In the genomic region with DNA sequence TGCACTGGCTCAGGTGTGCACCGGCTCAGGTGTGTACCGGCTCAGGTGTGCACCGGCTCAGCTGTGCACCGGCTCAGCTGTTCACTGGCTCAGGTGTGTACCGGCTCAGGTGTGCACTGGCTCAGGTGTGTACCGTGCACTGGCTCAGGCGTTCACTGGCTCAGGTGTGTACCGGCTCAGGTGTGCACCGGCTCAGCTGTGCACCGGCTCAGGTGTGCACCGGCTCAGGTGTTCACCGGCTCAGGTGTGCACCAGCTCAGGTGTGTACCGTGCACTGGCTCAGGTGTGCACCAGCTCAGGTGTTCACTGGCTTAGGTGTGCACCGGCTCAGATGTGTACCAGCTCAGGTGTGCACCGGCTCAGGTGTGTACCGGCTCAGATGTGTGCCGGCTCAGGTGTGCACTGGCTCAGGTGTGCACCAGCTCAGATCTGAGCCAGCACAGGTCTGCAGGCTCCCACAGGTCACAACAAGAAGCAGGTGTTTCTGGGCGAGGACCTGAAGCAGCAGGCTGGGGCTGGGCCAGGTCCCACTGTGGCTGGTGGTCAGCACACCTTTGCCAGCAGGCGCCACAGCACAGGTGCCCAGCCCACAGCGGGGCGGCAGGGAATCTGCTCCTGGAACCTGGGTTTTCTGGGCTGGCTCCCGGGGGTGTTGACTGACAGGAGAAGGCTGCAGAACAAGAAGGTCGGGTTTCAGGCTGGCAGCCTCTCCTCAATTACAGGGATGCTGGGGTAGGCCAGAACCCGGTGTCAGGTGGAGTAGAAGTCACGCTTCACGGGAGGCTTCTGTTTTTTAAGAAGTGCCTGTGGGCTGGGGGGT, we compare ENCODE assay signal across 12 cellular contexts. TPM values are rescaled to one million over a fixed set of nuclear protein-coding genes. Genes with fewer than 3 reads are reported as not detected.
DNase-seq lines count a peak whose midpoint lies in the region; ATAC-seq and TF ChIP-seq lines count a peak whose summit lies in the region.
"Had no signal": no experiment of that assay in that cellular context is flagged by ENCODE, and none has a peak within 500 bp of the region (broad histone marks: within the 10 kb centered on the region; RNA-seq: fewer than 3 reads in every experiment).

No MANE protein-coding gene starts in this region.

- H3K27me3 ChIP-seq in left ventricle myocardium inferior (ENCODE audit: low read depth): peaks cover 24% of the 10 kb centered on the region

- DNase-seq in SIG-M5 treated with dmso at 0.1 percent for 504 hours (lab: John Stamatoyannopoulos, UW; ENCODE audit: unreplicated experiment) (peak; percentile 68), SIG-M5 (lab: John Stamatoyannopoulos, UW) (no peak), NCI-H526 treated with DMSO at 0.1 percent for 48 hours (lab: John Stamatoyannopoulos, UW) (peak; percentile 68), left colon (no peak), ureter (ENCODE audit: low spot score) (peak; percentile 85), left ventricle myocardium inferior (no peak), T1000 (lab: John Stamatoyannopoulos, UW) (no peak)
- DNase-seq: esophagus squamous epithelium, NCI-H1930 had no signal

- no peaks in the 10 kb centered on the region for H3K9me3 ChIP-seq in left ventricle myocardium inferior (replicated peaks)
- H3K9me3 ChIP-seq: A549, esophagus squamous epithelium, HAP-1 had no signal

- peaks cover 35% of the 10 kb centered on the region for H3K36me3 ChIP-seq in left ventricle myocardium inferior

- peak; percentile 12 for ATAC-seq in left colon
- no peak for ATAC-seq in GM18502 (IDR thresholded peaks at IDR 0.05; ENCODE audit: poor library complexity, unreplicated experiment)
- ATAC-seq: A549 had no signal

- H3K4me1 ChIP-seq in left ventricle myocardium inferior: peaks cover 54% of the 10 kb centered on the region
- H3K4me1 ChIP-seq: HAP-1 had no signal

- intact Hi-C loops in left colon (cut with DNase I, micrococcal nuclease): no loop called here
- intact Hi-C loops in left ventricle myocardium inferior (cut with micrococcal nuclease): no loop called here

- no peak overlapping the region for H3K27ac ChIP-seq in left ventricle myocardium inferior (replicated peaks)
- H3K27ac ChIP-seq: A549 had no signal

- no peak overlapping the region for H3K4me3 ChIP-seq in left ventricle myocardium inferior
- H3K4me3 ChIP-seq: A549, esophagus squamous epithelium, HAP-1 had no signal

- no peak for TF ChIP-seq CTCF in left ventricle myocardium inferior (IDR thresholded peaks at IDR 0.05; ENCODE audit: borderline replicate concordance)

RNA-seq across cellular contexts. Expression of gene METRNL, which starts 17.2 kb away (rescaled TPM):
- total RNA-seq in left colon: 100 to 1,000 TPM in 1 of 2 donors, 10 to 100 TPM in 1; 96.7 to 133 TPM
- total RNA-seq in ureter: 74.4 TPM
- total RNA-seq in left ventricle myocardium inferior: 75.2 TPM

Comparison
In these comparisons a context has a peak if more than half of its experiments do, and no peak if none do; other contexts are left out.
1. DNase-seq: peak in SIG-M5 treated with dmso at 0.1 percent for 504 hours (single experiment), NCI-H526 treated with DMSO at 0.1 percent for 48 hours (single experiment) and ureter (single experiment); none in SIG-M5 (single experiment), left colon (0 of 2), left ventricle myocardium inferior (single experiment) and T1000 (single experiment).